ENCODE assay signal across 21 cellular contexts in genomic region chr7:120207037-120207436, GRCh38.
"Had no signal": no experiment of that assay in that cellular context is flagged by ENCODE, and none has a peak within 500 bp of the region (broad histone marks: within the 10 kb centered on the region; RNA-seq: fewer than 3 reads in every experiment).

No MANE protein-coding gene starts in this region.

- DNase-seq: IMR-90, Karpas-422, KG1, MG63, NCI-H1092, NCI-H1105 treated with DMSO at 0.1 percent for 48 hours, NCI-H1417 treated with DMSO at 0.1 percent for 48 hours, NCI-H146, NCI-H1694 treated with DMSO at 0.1 percent for 48 hours, NCI-H1930, NCI-H2081, NCI-H2107, NCI-H2227 treated with DMSO at 0.1 percent for 48 hours, NCI-H524 treated with DMSO at 0.1 percent for 48 hours, NCI-H69, NCI-H774, Right ventricle myocardium superior, RPMI8226, SK-N-SH, SW 1271 had no signal

- H3K4me2 ChIP-seq: SK-N-SH had no signal

- H3K36me3 ChIP-seq: MG63 had no signal

- ATAC-seq: HepG2 had no signal

- H3K4me3 ChIP-seq: MG63 had no signal

- H3K9ac ChIP-seq: SK-N-SH had no signal

- H3K27me3 ChIP-seq: MG63 had no signal

- H3K9me3 ChIP-seq: MG63, SK-N-SH had no signal
